In genomic region chr2:110815938-110816337, GRCh38 we compare ENCODE assay signal across 24 cellular contexts.
A peak's percentile ranks its signal among the peaks of the same experiment; 100 is the strongest.
DNase-seq lines count a peak whose midpoint lies in the region; ATAC-seq and TF ChIP-seq lines count a peak whose summit lies in the region.
"Had no signal": no experiment of that assay in that cellular context is flagged by ENCODE, and none has a peak within 500 bp of the region (broad histone marks: within the 10 kb centered on the region; RNA-seq: fewer than 3 reads in every experiment).

No MANE protein-coding gene starts in this region.

- H3K4me3 ChIP-seq in HEK293 (ENCODE audit: low read depth, low read length) = no peak overlapping the region
- H3K4me3 ChIP-seq in psoas muscle = no peak overlapping the region
- no peak overlapping the region for H3K4me3 ChIP-seq in skeletal muscle tissue (ENCODE audit: low read length in 3 of 3)
- no peak overlapping the region for H3K4me3 ChIP-seq in WERI-Rb-1 (ENCODE audit: low read depth, low read length)
- H3K4me3 ChIP-seq: BLaER1 had no signal

- DNase-seq in islet precursor cell (peak; percentile 3), psoas muscle (no peak), T-cell (no peak), WERI-Rb-1 (no peak), RWPE1 (ENCODE audit: low spot score) (no peak)
- DNase-seq: 8988T; ACHN; BE2C; C1 segment of cervical spinal cord; CD4-positive, alpha-beta memory T cell; CD4-positive, CD25-positive, alpha-beta regulatory T cell; CD8-positive, alpha-beta memory T cell; COR-L47; DMS 273 treated with DMSO at 0.1 percent for 48 hours; DMS153; DMS53; DMS79; DND-41; GF-D8 had no signal

- peaks cover 0 to 9% of the 10 kb centered on the region in 2 donors for H3K27me3 Mint-ChIP-seq in T-cell

- H3K4me1 ChIP-seq in HEK293 (ENCODE audit: control insufficient read depth, insufficient read depth, low read length) (peaks cover 2% of the 10 kb centered on the region; the same call in 1 of the 2 replicates), psoas muscle (peaks cover 18% of the 10 kb centered on the region), skeletal muscle tissue (ENCODE audit: control insufficient read depth in 3 of 3, insufficient read depth in 3 of 3, low read length in 3 of 3) (peaks cover 15 to 42% (median 36%) of the 10 kb centered on the region in 3 donors)
- H3K4me1 ChIP-seq: BE2C had no signal

- WGBS in psoas muscle, 3 donors = 92 to 98% (median 94%) methylated on average over 1 of the region's 1 CpG

- H3K27ac Mint-ChIP-seq in T-cell = no peak overlapping the region
- H3K27ac Mint-ChIP-seq: CD14-positive monocyte; CD4-positive, alpha-beta memory T cell had no signal

- H3K27me3 ChIP-seq in psoas muscle (ENCODE audit: insufficient read depth in 3 of 3, low read length in 2 of 3) = no peaks in the 10 kb centered on the region
- peaks cover 0 to 4% (median 0%) of the 10 kb centered on the region in 3 donors for H3K27me3 ChIP-seq in skeletal muscle tissue (ENCODE audit: control insufficient read depth in 3 of 3, insufficient read depth in 3 of 3, low read length in 3 of 3)
- peaks cover 82% of the 10 kb centered on the region for H3K27me3 ChIP-seq in WERI-Rb-1 (ENCODE audit: insufficient read depth, low read depth, severe bottlenecking)
- H3K27me3 ChIP-seq: BE2C, BLaER1 had no signal

- H3K9me3 ChIP-seq in HEK293 (ENCODE audit: control insufficient read depth, insufficient read depth, low read depth, low read length) = no peaks in the 10 kb centered on the region
- no peaks in the 10 kb centered on the region for H3K9me3 ChIP-seq in psoas muscle
- H3K9me3 ChIP-seq in skeletal muscle tissue (ENCODE audit: control insufficient read depth in 3 of 3, low read length in 3 of 3) = no peaks in the 10 kb centered on the region
- H3K9me3 ChIP-seq in WERI-Rb-1 (ENCODE audit: severe bottlenecking) = no peaks in the 10 kb centered on the region
- H3K9me3 ChIP-seq: BE2C, BLaER1 had no signal

- no peak for TF ChIP-seq CTCF in HEK293 (tag by site-specific recombination; IDR thresholded peaks at IDR 0.05)
- no peak for TF ChIP-seq CTCF in psoas muscle (IDR thresholded peaks at IDR 0.05)
- TF ChIP-seq CTCF in WERI-Rb-1 (IDR thresholded peaks at IDR 0.05; ENCODE audit: low read depth, low read length) = no peak
- TF ChIP-seq CTCF in RWPE1 (conservative IDR thresholded peaks at IDR 0.05; ENCODE audit: low read depth) = no peak

- no peaks in the 10 kb centered on the region for H3K36me3 Mint-ChIP-seq in T-cell
- H3K36me3 Mint-ChIP-seq: CD14-positive monocyte; CD4-positive, alpha-beta memory T cell; CD4-positive, CD25-positive, alpha-beta regulatory T cell; CD8-positive, alpha-beta memory T cell had no signal

- intact Hi-C loops in psoas muscle (cut with DNase I) = loop anchor here in 1 of 2 donors (10.0 kb wide), 1 partner anchor 309 kb away; the partner anchor contains the start of gene BCL2L11

- H3K36me3 ChIP-seq in HEK293 (ENCODE audit: control insufficient read depth in 2 of 2, insufficient read depth in 1 of 2, low read length in 2 of 2) (no peaks in the 10 kb centered on the region), psoas muscle (ENCODE audit: insufficient read depth in 1 of 2, low read depth in 1 of 2) (no peaks in the 10 kb centered on the region), skeletal muscle tissue (ENCODE audit: control insufficient read depth in 3 of 3, insufficient read depth in 3 of 3, low read length in 3 of 3) (no peaks in the 10 kb centered on the region), WERI-Rb-1 (no peaks in the 10 kb centered on the region)
- H3K36me3 ChIP-seq: BE2C, BLaER1 had no signal

- H3K4me1 Mint-ChIP-seq in T-cell = peaks cover 10 to 34% (median 18%) of the 10 kb centered on the region in 3 donors

- H3K27ac ChIP-seq in HEK293 (ENCODE audit: extremely low read depth, low read depth, low read length) = no peak overlapping the region
- peak overlapping the region; percentile 90 for H3K27ac ChIP-seq in psoas muscle
- peak overlapping the region; percentile 95 for H3K27ac ChIP-seq in skeletal muscle tissue (ENCODE audit: low read depth, low read length)
- no peak overlapping the region for H3K27ac ChIP-seq in WERI-Rb-1
- H3K27ac ChIP-seq in RWPE1 = no peak overlapping the region
- H3K27ac ChIP-seq: BLaER1 had no signal

- CTCF ChIA-PET in HEK293 (lab: Yijun Ruan, JAX) = no interaction called here
- CTCF ChIA-PET in T-cell (lab: Charles Lee) = interaction anchor here in 1 of 2 donors (0.5 kb wide), 1 partner anchor 9 kb away, joined by 3 read pairs; no protein-coding TSS in a partner anchor
- CTCF ChIA-PET in RWPE1 (lab: Yijun Ruan, JAX) = no interaction called here

- H3K9me3 Mint-ChIP-seq in T-cell = no peaks in the 10 kb centered on the region
- H3K9me3 Mint-ChIP-seq: CD14-positive monocyte; CD4-positive, alpha-beta memory T cell; CD4-positive, CD25-positive, alpha-beta regulatory T cell; CD8-positive, alpha-beta memory T cell had no signal

- ATAC-seq in psoas muscle = no peak
- no peak for ATAC-seq in T-cell (replicated peaks in 1 of 4)
- no peak for ATAC-seq in GM18511 (IDR thresholded peaks at IDR 0.05; ENCODE audit: unreplicated experiment)

- POLR2A ChIA-PET in HEK293 (lab: Yijun Ruan, JAX) (no interaction called here), T-cell (lab: Charles Lee) (no interaction called here), RWPE1 (lab: Yijun Ruan, JAX; ENCODE audit: low non-redundant PET) (no interaction called here)

- H3K4me3 Mint-ChIP-seq in T-cell = no peak overlapping the region
- H3K4me3 Mint-ChIP-seq: CD14-positive monocyte; CD4-positive, alpha-beta memory T cell; CD4-positive, CD25-positive, alpha-beta regulatory T cell; CD8-positive, alpha-beta memory T cell had no signal

- no peak overlapping the region for H3K9ac ChIP-seq in skeletal muscle tissue (ENCODE audit: low read depth in 1 of 3, low read length in 3 of 3)
- H3K9ac ChIP-seq: BLaER1 had no signal

TF ChIP-seq in HEK293, 187 proteins besides CTCF, POLR2A, EP300 and RAD21:
- no peak for TF ChIP-seq ZNF416 (tag by site-specific recombination; IDR thresholded peaks at IDR 0.05)
- no peak for TF ChIP-seq ZNF302 (tag by site-specific recombination; IDR thresholded peaks at IDR 0.05; ENCODE audit: low read depth)
- peak; percentile 24; the same call in 1 of the 2 replicates for TF ChIP-seq ZNF133 (tag by site-specific recombination; IDR thresholded peaks at IDR 0.05)
- TF ChIP-seq ZNF155 (tag by site-specific recombination; IDR thresholded peaks at IDR 0.05) = no peak
- TF ChIP-seq ZNF18 (tag by site-specific recombination; IDR thresholded peaks at IDR 0.05) = no peak
- no peak for TF ChIP-seq ZNF140 (tag by site-specific recombination; IDR thresholded peaks at IDR 0.05)
- TF ChIP-seq ZNF501 (tag by site-specific recombination; IDR thresholded peaks at IDR 0.05) = no peak
- TF ChIP-seq ZNF624 (tag by site-specific recombination; IDR thresholded peaks at IDR 0.05) = no peak
- TF ChIP-seq ZNF394 (tag by site-specific recombination; IDR thresholded peaks at IDR 0.05; ENCODE audit: borderline replicate concordance) = no peak
- no peak for TF ChIP-seq ZNF362 (tag by site-specific recombination; IDR thresholded peaks at IDR 0.05)
- TF ChIP-seq ZNF366 (tag by site-specific recombination; conservative IDR thresholded peaks at IDR 0.05) = peak; percentile 97
- no peak for TF ChIP-seq ZNF335 (tag by site-specific recombination; conservative IDR thresholded peaks at IDR 0.05)
- no peak for TF ChIP-seq ZNF521 (tag by site-specific recombination; IDR thresholded peaks at IDR 0.05)
TF ChIP-seq in HEK293: peak in this region for 2.

Comparison
In these comparisons a context has a peak if more than half of its experiments do, and no peak if none do; other contexts are left out.
1. H3K27ac ChIP-seq: peak in psoas muscle (single experiment) and skeletal muscle tissue (single experiment); none in HEK293 (single experiment), WERI-Rb-1 (single experiment) and RWPE1 (single experiment).